Comparison of ENCODE assay signal across 1 cellular context in the genomic region with DNA sequence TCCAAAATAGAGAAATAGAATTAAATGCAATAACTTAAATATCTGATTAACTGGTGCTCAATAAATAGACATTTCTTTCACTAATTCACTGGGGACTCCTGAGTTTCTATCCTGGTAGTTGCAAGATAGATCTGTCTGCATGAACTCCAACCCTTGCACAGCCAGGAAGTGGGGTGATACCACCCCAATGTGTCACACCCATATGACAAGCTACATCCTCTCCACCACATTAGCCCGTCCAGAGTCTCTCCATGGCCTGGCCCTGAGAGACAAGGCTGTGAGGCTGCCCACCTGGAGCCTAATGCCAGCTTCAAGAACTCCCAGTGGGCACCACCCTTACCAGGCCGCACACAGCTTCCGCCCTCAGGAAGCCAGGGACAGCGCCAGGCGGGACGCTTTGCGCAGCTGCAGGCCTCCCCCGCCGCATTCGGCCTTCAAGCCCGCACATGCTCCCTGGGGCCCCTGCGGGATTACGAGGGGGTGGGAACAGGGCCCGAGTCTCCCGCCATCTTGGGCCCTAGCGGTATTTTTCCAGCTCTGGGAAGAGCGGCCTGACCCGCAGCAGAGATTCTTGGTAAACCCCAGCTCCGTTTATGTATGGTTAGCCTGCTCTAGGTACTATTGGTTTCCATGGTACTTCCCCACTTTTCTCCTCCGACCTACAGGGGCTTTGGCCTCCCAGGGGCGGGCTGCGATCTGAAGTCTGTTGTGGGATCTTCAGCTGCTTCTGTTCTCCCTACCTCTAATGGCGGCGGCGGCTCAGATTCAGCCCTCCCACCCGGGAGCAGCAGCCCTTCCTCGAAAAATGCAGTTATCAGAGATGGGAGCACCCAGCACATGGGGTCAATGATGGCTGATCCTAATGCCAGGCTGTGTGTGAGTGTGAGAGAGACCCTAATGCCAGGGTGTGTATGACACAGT.
TF ChIP-seq lines count a peak whose summit lies in the region.

A gene (plus strand): TSS at position 496 of the 921 bp plus-strand sequence. CDS start 13,500 bp downstream, outside the sequence.

TF ChIP-seq in GM23338, 12 proteins besides CTCF, POLR2A, EP300 and RAD21 (continued from another document):
- TF ChIP-seq, protein P1, sequence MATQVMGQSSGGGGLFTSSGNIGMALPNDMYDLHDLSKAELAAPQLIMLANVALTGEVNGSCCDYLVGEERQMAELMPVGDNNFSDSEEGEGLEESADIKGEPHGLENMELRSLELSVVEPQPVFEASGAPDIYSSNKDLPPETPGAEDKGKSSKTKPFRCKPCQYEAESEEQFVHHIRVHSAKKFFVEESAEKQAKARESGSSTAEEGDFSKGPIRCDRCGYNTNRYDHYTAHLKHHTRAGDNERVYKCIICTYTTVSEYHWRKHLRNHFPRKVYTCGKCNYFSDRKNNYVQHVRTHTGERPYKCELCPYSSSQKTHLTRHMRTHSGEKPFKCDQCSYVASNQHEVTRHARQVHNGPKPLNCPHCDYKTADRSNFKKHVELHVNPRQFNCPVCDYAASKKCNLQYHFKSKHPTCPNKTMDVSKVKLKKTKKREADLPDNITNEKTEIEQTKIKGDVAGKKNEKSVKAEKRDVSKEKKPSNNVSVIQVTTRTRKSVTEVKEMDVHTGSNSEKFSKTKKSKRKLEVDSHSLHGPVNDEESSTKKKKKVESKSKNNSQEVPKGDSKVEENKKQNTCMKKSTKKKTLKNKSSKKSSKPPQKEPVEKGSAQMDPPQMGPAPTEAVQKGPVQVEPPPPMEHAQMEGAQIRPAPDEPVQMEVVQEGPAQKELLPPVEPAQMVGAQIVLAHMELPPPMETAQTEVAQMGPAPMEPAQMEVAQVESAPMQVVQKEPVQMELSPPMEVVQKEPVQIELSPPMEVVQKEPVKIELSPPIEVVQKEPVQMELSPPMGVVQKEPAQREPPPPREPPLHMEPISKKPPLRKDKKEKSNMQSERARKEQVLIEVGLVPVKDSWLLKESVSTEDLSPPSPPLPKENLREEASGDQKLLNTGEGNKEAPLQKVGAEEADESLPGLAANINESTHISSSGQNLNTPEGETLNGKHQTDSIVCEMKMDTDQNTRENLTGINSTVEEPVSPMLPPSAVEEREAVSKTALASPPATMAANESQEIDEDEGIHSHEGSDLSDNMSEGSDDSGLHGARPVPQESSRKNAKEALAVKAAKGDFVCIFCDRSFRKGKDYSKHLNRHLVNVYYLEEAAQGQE (IDR thresholded peaks at IDR 0.05; ENCODE audit: unreplicated experiment) = no peak
- TF ChIP-seq ZNF331 (CRISPR knock-in tag; IDR thresholded peaks at IDR 0.05; ENCODE audit: low read depth) = no peak
- no peak for TF ChIP-seq NANOG (IDR thresholded peaks at IDR 0.05; ENCODE audit: borderline replicate concordance)
- TF ChIP-seq, protein P2, sequence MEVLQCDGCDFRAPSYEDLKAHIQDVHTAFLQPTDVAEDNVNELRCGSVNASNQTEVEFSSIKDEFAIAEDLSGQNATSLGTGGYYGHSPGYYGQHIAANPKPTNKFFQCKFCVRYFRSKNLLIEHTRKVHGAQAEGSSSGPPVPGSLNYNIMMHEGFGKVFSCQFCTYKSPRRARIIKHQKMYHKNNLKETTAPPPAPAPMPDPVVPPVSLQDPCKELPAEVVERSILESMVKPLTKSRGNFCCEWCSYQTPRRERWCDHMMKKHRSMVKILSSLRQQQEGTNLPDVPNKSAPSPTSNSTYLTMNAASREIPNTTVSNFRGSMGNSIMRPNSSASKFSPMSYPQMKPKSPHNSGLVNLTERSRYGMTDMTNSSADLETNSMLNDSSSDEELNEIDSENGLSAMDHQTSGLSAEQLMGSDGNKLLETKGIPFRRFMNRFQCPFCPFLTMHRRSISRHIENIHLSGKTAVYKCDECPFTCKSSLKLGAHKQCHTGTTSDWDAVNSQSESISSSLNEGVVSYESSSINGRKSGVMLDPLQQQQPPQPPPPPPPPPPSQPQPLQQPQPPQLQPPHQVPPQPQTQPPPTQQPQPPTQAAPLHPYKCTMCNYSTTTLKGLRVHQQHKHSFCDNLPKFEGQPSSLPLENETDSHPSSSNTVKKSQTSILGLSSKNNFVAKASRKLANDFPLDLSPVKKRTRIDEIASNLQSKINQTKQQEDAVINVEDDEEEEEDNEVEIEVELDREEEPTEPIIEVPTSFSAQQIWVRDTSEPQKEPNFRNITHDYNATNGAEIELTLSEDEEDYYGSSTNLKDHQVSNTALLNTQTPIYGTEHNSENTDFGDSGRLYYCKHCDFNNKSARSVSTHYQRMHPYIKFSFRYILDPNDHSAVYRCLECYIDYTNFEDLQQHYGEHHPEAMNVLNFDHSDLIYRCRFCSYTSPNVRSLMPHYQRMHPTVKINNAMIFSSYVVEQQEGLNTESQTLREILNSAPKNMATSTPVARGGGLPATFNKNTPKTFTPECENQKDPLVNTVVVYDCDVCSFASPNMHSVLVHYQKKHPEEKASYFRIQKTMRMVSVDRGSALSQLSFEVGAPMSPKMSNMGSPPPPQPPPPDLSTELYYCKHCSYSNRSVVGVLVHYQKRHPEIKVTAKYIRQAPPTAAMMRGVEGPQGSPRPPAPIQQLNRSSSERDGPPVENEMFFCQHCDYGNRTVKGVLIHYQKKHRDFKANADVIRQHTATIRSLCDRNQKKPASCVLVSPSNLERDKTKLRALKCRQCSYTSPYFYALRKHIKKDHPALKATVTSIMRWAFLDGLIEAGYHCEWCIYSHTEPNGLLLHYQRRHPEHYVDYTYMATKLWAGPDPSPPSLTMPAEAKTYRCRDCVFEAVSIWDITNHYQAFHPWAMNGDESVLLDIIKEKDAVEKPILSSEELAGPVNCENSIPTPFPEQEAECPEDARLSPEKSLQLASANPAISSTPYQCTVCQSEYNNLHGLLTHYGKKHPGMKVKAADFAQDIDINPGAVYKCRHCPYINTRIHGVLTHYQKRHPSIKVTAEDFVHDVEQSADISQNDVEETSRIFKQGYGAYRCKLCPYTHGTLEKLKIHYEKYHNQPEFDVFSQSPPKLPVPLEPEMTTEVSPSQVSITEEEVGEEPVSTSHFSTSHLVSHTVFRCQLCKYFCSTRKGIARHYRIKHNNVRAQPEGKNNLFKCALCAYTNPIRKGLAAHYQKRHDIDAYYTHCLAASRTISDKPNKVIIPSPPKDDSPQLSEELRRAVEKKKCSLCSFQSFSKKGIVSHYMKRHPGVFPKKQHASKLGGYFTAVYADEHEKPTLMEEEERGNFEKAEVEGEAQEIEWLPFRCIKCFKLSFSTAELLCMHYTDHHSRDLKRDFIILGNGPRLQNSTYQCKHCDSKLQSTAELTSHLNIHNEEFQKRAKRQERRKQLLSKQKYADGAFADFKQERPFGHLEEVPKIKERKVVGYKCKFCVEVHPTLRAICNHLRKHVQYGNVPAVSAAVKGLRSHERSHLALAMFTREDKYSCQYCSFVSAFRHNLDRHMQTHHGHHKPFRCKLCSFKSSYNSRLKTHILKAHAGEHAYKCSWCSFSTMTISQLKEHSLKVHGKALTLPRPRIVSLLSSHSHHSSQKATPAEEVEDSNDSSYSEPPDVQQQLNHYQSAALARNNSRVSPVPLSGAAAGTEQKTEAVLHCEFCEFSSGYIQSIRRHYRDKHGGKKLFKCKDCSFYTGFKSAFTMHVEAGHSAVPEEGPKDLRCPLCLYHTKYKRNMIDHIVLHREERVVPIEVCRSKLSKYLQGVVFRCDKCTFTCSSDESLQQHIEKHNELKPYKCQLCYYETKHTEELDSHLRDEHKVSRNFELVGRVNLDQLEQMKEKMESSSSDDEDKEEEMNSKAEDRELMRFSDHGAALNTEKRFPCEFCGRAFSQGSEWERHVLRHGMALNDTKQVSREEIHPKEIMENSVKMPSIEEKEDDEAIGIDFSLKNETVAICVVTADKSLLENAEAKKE (CRISPR knock-in tag; IDR thresholded peaks at IDR 0.05) = no peak
- TF ChIP-seq CREB1 (CRISPR knock-in tag; IDR thresholded peaks at IDR 0.05; ENCODE audit: low read depth) = no peak
- no peak for TF ChIP-seq STAT1 (IDR thresholded peaks at IDR 0.05; ENCODE audit: unreplicated experiment)
